Comparison of ENCODE assay signal across 15 cellular contexts in genomic region chr20:41166201-41167117, GRCh38. TPM values are rescaled to one million over a fixed set of nuclear protein-coding genes. Genes with fewer than 3 reads are reported as not detected.
A peak's percentile ranks its signal among the peaks of the same experiment; 100 is the strongest.
DNase-seq lines count a peak whose midpoint lies in the region; ATAC-seq and TF ChIP-seq lines count a peak whose summit lies in the region.
"Had no signal": no experiment of that assay in that cellular context is flagged by ENCODE, and none has a peak within 500 bp of the region (broad histone marks: within the 10 kb centered on the region; RNA-seq: fewer than 3 reads in every experiment).

No MANE protein-coding gene starts in this region.

- no peak overlapping the region for H4K5ac ChIP-seq in H9 (ENCODE audit: insufficient read length, low read depth, low read length)

- H4K20me1 ChIP-seq in H9 (ENCODE audit: control insufficient read depth, insufficient read depth, insufficient read length) = no peaks in the 10 kb centered on the region

- H3K23ac ChIP-seq in H9 (ENCODE audit: insufficient read length, low read depth, low read length) = no peak overlapping the region

- H2BK5ac ChIP-seq in H9 (ENCODE audit: insufficient read length, low read length) = no peak overlapping the region

- no peak overlapping the region for H2BK120ac ChIP-seq in H9 (ENCODE audit: low read depth, low read length, poor library complexity, severe bottlenecking)

- no peaks in the 10 kb centered on the region for H3K9me3 ChIP-seq in H9 (ENCODE audit: control insufficient read depth, low read depth, low read length)
- no peaks in the 10 kb centered on the region for H3K9me3 ChIP-seq in naive thymus-derived CD4-positive, alpha-beta T cell (ENCODE audit: control insufficient read depth in 2 of 3, low read length in 3 of 3)
- H3K9me3 ChIP-seq: left lung had no signal

- intact Hi-C loops in naive thymus-derived CD4-positive, alpha-beta T cell (cut with micrococcal nuclease) = no loop called here

- H3K27me3 Mint-ChIP-seq in T-helper 1 cell treated with Interleukin-12 subunit alpha and Interleukin-12 subunit beta and Interleukin-4 antibody, amounts not matched to agents 30 μg/mL and 1 μg/mL, for 36 hours (ENCODE audit: low read depth) = no peaks in the 10 kb centered on the region
- H3K27me3 Mint-ChIP-seq in H9 (ENCODE audit: low read depth) = no peaks in the 10 kb centered on the region
- H3K27me3 Mint-ChIP-seq in activated naive CD8-positive, alpha-beta T cell treated with anti-CD3 and anti-CD28 coated beads, Interleukin-2, amount 10 ng/mL, durations not matched to agents 7 days and 5 days = no peaks in the 10 kb centered on the region
- no peaks in the 10 kb centered on the region for H3K27me3 Mint-ChIP-seq in naive thymus-derived CD4-positive, alpha-beta T cell

- H3K36me3 Mint-ChIP-seq in T-helper 1 cell treated with Interleukin-12 subunit alpha and Interleukin-12 subunit beta and Interleukin-4 antibody, amounts not matched to agents 30 μg/mL and 1 μg/mL, for 36 hours (ENCODE audit: low read depth) = peaks cover 77% of the 10 kb centered on the region
- H3K36me3 Mint-ChIP-seq in H9 (ENCODE audit: insufficient read depth in 1 of 3, low read depth in 3 of 3) = peaks cover 66 to 94% (median 91%) of the 10 kb centered on the region in 3 experiments
- H3K36me3 Mint-ChIP-seq in activated naive CD8-positive, alpha-beta T cell treated with anti-CD3 and anti-CD28 coated beads, Interleukin-2, amount 10 ng/mL, durations not matched to agents 7 days and 5 days = peaks cover 54% of the 10 kb centered on the region
- peaks cover 27 to 74% (median 33%) of the 10 kb centered on the region in 5 donors for H3K36me3 Mint-ChIP-seq in naive thymus-derived CD4-positive, alpha-beta T cell

- no peaks in the 10 kb centered on the region for H3K79me1 ChIP-seq in H9 (ENCODE audit: insufficient read depth, low read depth, low read length, poor library complexity, severe bottlenecking)

- H2BK20ac ChIP-seq in H9 (ENCODE audit: low read depth, low read length, poor library complexity, severe bottlenecking) = no peak overlapping the region

- H3K4me1 ChIP-seq in H9 (ENCODE audit: insufficient read depth, low read length) = no peaks in the 10 kb centered on the region
- H3K4me1 ChIP-seq in naive thymus-derived CD4-positive, alpha-beta T cell (ENCODE audit: control insufficient read depth in 2 of 2, insufficient read depth in 2 of 2, low read length in 2 of 2) = peaks cover 17 to 26% of the 10 kb centered on the region in 2 donors

- no peak overlapping the region for H2AK5ac ChIP-seq in H9 (ENCODE audit: insufficient read length, low read length)

- no peak overlapping the region for H4K91ac ChIP-seq in H9 (ENCODE audit: insufficient read length, low read depth, low read length)

- DNase-seq in T-helper 1 cell (no peak), H9 (no peak), middle frontal gyrus (ENCODE audit: extremely low spot score, low spot score) (no peak), NCI-H510A (lab: John Stamatoyannopoulos, UW) (no peak)
- DNase-seq in activated naive CD8-positive, alpha-beta T cell treated with anti-CD3 and anti-CD28 coated beads, Interleukin-2, amount 10 ng/mL, durations not matched to agents 7 days and 5 days = peak; percentile 22
- no peak for DNase-seq in naive thymus-derived CD4-positive, alpha-beta T cell
- DNase-seq: COR-L47, MM.1S, nephron progenitor cell had no signal

- H3K36me3 ChIP-seq in naive thymus-derived CD4-positive, alpha-beta T cell (ENCODE audit: control insufficient read depth in 2 of 3, insufficient read depth in 3 of 3, low read length in 3 of 3) = peaks cover 71 to 97% (median 80%) of the 10 kb centered on the region in 3 experiments

- no peak overlapping the region for H3K4me3 ChIP-seq in naive thymus-derived CD4-positive, alpha-beta T cell (ENCODE audit: low read length)
- H3K4me3 ChIP-seq: left lung, SK-N-MC had no signal

- H3K27me3 ChIP-seq in H9 (ENCODE audit: insufficient read depth, low read length) = no peaks in the 10 kb centered on the region
- H3K27me3 ChIP-seq in naive thymus-derived CD4-positive, alpha-beta T cell (ENCODE audit: control insufficient read depth in 2 of 2, insufficient read depth in 2 of 2, low read length in 2 of 2) = no peaks in the 10 kb centered on the region
- H3K27me3 ChIP-seq: left lung had no signal

- H3K14ac ChIP-seq in H9 (ENCODE audit: insufficient read depth, low read length) = no peak overlapping the region

- CTCF ChIA-PET in naive thymus-derived CD4-positive, alpha-beta T cell (lab: Charles Lee) = interaction anchor here (0.7 to 2.7 kb wide), 2 partner anchors 15 to 31 kb away, joined by 4 to 11 read pairs; no protein-coding TSS in a partner anchor

- H3K27ac ChIP-seq in H9 (ENCODE audit: insufficient read length, low read depth, low read length) = no peak overlapping the region
- peak overlapping the region; percentile 57 for H3K27ac ChIP-seq in naive thymus-derived CD4-positive, alpha-beta T cell (ENCODE audit: low read depth, low read length)
- H3K27ac ChIP-seq: 22Rv1, left lung, SK-N-MC had no signal

- WGBS in H9 (ENCODE audit: extremely low coverage, insufficient read length, low lambda C conversion rate) = no CpG with 5 or more reads among the region's 27 CpGs

- peak overlapping the region; percentile 68 for H3K27ac Mint-ChIP-seq in T-helper 1 cell treated with Interleukin-12 subunit alpha and Interleukin-12 subunit beta and Interleukin-4 antibody, amounts not matched to agents 30 μg/mL and 1 μg/mL, for 36 hours
- peak overlapping the region in 2 of 3 experiments; percentile 17 to 45; a peak in 4 of 7 replicates for H3K27ac Mint-ChIP-seq in H9
- H3K27ac Mint-ChIP-seq in activated naive CD8-positive, alpha-beta T cell treated with anti-CD3 and anti-CD28 coated beads, Interleukin-2, amount 10 ng/mL, durations not matched to agents 7 days and 5 days = peak overlapping the region; percentile 68
- peak overlapping the region; percentile 62 to 95 (median 77) for H3K27ac Mint-ChIP-seq in naive thymus-derived CD4-positive, alpha-beta T cell
- H3K27ac Mint-ChIP-seq: nephron progenitor cell had no signal

- no peak overlapping the region for H2BK15ac ChIP-seq in H9 (ENCODE audit: low read depth, low read length)

- no peak overlapping the region for H2AFZ ChIP-seq in H9 (ENCODE audit: low read length)

- peaks cover 25% of the 10 kb centered on the region for H3K4me1 Mint-ChIP-seq in T-helper 1 cell treated with Interleukin-12 subunit alpha and Interleukin-12 subunit beta and Interleukin-4 antibody, amounts not matched to agents 30 μg/mL and 1 μg/mL, for 36 hours (ENCODE audit: low read depth)
- no peaks in the 10 kb centered on the region for H3K4me1 Mint-ChIP-seq in H9
- H3K4me1 Mint-ChIP-seq in activated naive CD8-positive, alpha-beta T cell treated with anti-CD3 and anti-CD28 coated beads, Interleukin-2, amount 10 ng/mL, durations not matched to agents 7 days and 5 days = peaks cover 53% of the 10 kb centered on the region
- H3K4me1 Mint-ChIP-seq in naive thymus-derived CD4-positive, alpha-beta T cell = peaks cover 26 to 53% (median 47%) of the 10 kb centered on the region in 7 donors
- H3K4me1 Mint-ChIP-seq: nephron progenitor cell had no signal

- no peak overlapping the region for H3K9ac ChIP-seq in H9 (ENCODE audit: extremely low read depth, insufficient read length, low read length)

- no peak overlapping the region for H3K4me3 Mint-ChIP-seq in T-helper 1 cell treated with Interleukin-12 subunit alpha and Interleukin-12 subunit beta and Interleukin-4 antibody, amounts not matched to agents 30 μg/mL and 1 μg/mL, for 36 hours
- no peak overlapping the region for H3K4me3 Mint-ChIP-seq in H9
- H3K4me3 Mint-ChIP-seq in activated naive CD8-positive, alpha-beta T cell treated with anti-CD3 and anti-CD28 coated beads, Interleukin-2, amount 10 ng/mL, durations not matched to agents 7 days and 5 days = no peak overlapping the region
- H3K4me3 Mint-ChIP-seq in naive thymus-derived CD4-positive, alpha-beta T cell = no peak overlapping the region
- H3K4me3 Mint-ChIP-seq: nephron progenitor cell had no signal

- H3K79me2 ChIP-seq in H9 (ENCODE audit: insufficient read depth, low read length) = no peaks in the 10 kb centered on the region

- H4K8ac ChIP-seq in H9 (replicated peaks; ENCODE audit: insufficient read length, low read depth, low read length) = no peak overlapping the region

- POLR2A ChIA-PET in activated naive CD8-positive, alpha-beta T cell treated with anti-CD3 and anti-CD28 coated beads, Interleukin-2, amount 10 ng/mL, durations not matched to agents 7 days and 5 days (lab: Charles Lee) = interaction anchor here (1.0 to 5.4 kb wide), 4 partner anchors 8 to 27 kb away, joined by 3 to 36 read pairs (median 4); no protein-coding TSS in a partner anchor
- POLR2A ChIA-PET in naive thymus-derived CD4-positive, alpha-beta T cell (lab: Charles Lee) = interaction anchor here (3.3 to 30.3 kb wide), 2 partner anchors 10 to 26 kb away, joined by 19 to 604 read pairs; partner anchors contain the start of gene PLCG1

- H3T11ph ChIP-seq in H9 (ENCODE audit: low read length) = no peak overlapping the region

- TF ChIP-seq CTCF in H9 (conservative IDR thresholded peaks at IDR 0.05) = no peak

- H3K23me2 ChIP-seq in H9 (ENCODE audit: insufficient read length, low read depth, low read length, poor library complexity, severe bottlenecking) = no peaks in the 10 kb centered on the region

- no peak overlapping the region for H3K18ac ChIP-seq in H9 (ENCODE audit: insufficient read length, low read depth, low read length)

- H3K4me2 ChIP-seq in H9 (ENCODE audit: insufficient read depth, insufficient read length, low read length) = no peak overlapping the region

- H2BK12ac ChIP-seq in H9 (ENCODE audit: insufficient read length, low read depth, low read length) = no peak overlapping the region

- no peaks in the 10 kb centered on the region for H3K9me3 Mint-ChIP-seq in T-helper 1 cell treated with Interleukin-12 subunit alpha and Interleukin-12 subunit beta and Interleukin-4 antibody, amounts not matched to agents 30 μg/mL and 1 μg/mL, for 36 hours
- no peaks in the 10 kb centered on the region for H3K9me3 Mint-ChIP-seq in H9
- no peaks in the 10 kb centered on the region for H3K9me3 Mint-ChIP-seq in activated naive CD8-positive, alpha-beta T cell treated with anti-CD3 and anti-CD28 coated beads, Interleukin-2, amount 10 ng/mL, durations not matched to agents 7 days and 5 days
- H3K9me3 Mint-ChIP-seq in naive thymus-derived CD4-positive, alpha-beta T cell = peaks cover 0 to 1% (median 0%) of the 10 kb centered on the region in 11 donors
- H3K9me3 Mint-ChIP-seq: nephron progenitor cell had no signal

- no peak overlapping the region for H3K56ac ChIP-seq in H9 (ENCODE audit: insufficient read length, low read depth, low read length)

- ATAC-seq in activated naive CD8-positive, alpha-beta T cell treated with anti-CD3 and anti-CD28 coated beads, Interleukin-2, amount 10 ng/mL, durations not matched to agents 7 days and 5 days (ENCODE audit: low read depth) = no peak
- ATAC-seq in naive thymus-derived CD4-positive, alpha-beta T cell = no peak
- ATAC-seq in HG03097 (IDR thresholded peaks at IDR 0.05; ENCODE audit: low FRiP score, unreplicated experiment) = no peak
- ATAC-seq: activated CD4-positive, CD25-positive, alpha-beta regulatory T cell treated with anti-CD3 and anti-CD28 coated beads, Interleukin-2, amount 50 U/mL, for 24 hours; left lung had no signal

- H3K4ac ChIP-seq in H9 (ENCODE audit: low read depth, low read length) = no peak overlapping the region

RNA-seq across cellular contexts. Expression of gene PLCG1, which starts 29.1 kb away (rescaled TPM):
- total RNA-seq in H9 (2021) = 161 and 171 TPM in 2 replicates
- total RNA-seq in activated naive CD8-positive, alpha-beta T cell treated with anti-CD3 and anti-CD28 coated beads, Interleukin-2, amount 10 ng/mL, durations not matched to agents 7 days and 5 days = 100 to 1,000 TPM; 419 to 425 TPM
- 100 to 1,000 TPM; 343 to 559 (median 418) TPM for total RNA-seq in naive thymus-derived CD4-positive, alpha-beta T cell
- polyA plus RNA-seq in naive thymus-derived CD4-positive, alpha-beta T cell = 100 to 1,000 TPM in 1 of 2 donors, 10 to 100 TPM in 1; 36.9 to 105 TPM
